In genomic region chr2:159270744-159271379, GRCh38 we compare ENCODE assay signal across 22 cellular contexts. TPM values are rescaled to one million over a fixed set of nuclear protein-coding genes. Genes with fewer than 3 reads are reported as not detected.
A peak's percentile ranks its signal among the peaks of the same experiment; 100 is the strongest.
DNase-seq lines count a peak whose midpoint lies in the region; ATAC-seq, FAIRE-seq and TF ChIP-seq lines count a peak whose summit lies in the region.
"Had no signal": no experiment of that assay in that cellular context is flagged by ENCODE, and none has a peak within 500 bp of the region (broad histone marks: within the 10 kb centered on the region; RNA-seq: fewer than 3 reads in every experiment).

No MANE protein-coding gene starts in this region.

- no peak overlapping the region for H3K4me3 Mint-ChIP-seq in Caco-2 (ENCODE audit: unreplicated experiment)
- no peak overlapping the region for H3K4me3 Mint-ChIP-seq in mesothelial cell of epicardium
- no peak overlapping the region for H3K4me3 Mint-ChIP-seq in CD8-positive, alpha-beta T cell
- H3K4me3 Mint-ChIP-seq in neural progenitor cell: no peak overlapping the region
- H3K4me3 Mint-ChIP-seq: B cell; CD4-positive, CD25-positive, alpha-beta regulatory T cell; CD8-positive, alpha-beta memory T cell; GM23338; H9; HFFc6 had no signal

- TF ChIP-seq CTCF in Caco-2 (IDR thresholded peaks at IDR 0.05; ENCODE audit: insufficient read depth in 1 of 2, low read depth in 1 of 2, low read length in 1 of 2, severe bottlenecking in 1 of 2, unreplicated experiment in 1 of 2) (no peak), mesothelial cell of epicardium (IDR thresholded peaks at IDR 0.05; ENCODE audit: unreplicated experiment) (no peak), neural progenitor cell (IDR thresholded peaks at IDR 0.05) (no peak)
- no peak for TF ChIP-seq CTCF in CD8-positive, alpha-beta T cell (IDR thresholded peaks at IDR 0.05)

- no peak overlapping the region for H3K9ac ChIP-seq in neural progenitor cell
- H3K9ac ChIP-seq: BLaER1 had no signal

- H4K20me1 ChIP-seq in neural progenitor cell (ENCODE audit: low read depth): no peaks in the 10 kb centered on the region
- H4K20me1 ChIP-seq: BLaER1 had no signal

- H3K4me1 Mint-ChIP-seq in Caco-2 (ENCODE audit: low read depth, unreplicated experiment) (peaks cover 45% of the 10 kb centered on the region), mesothelial cell of epicardium (peaks cover 29% of the 10 kb centered on the region), neural progenitor cell (peaks cover 9% of the 10 kb centered on the region)
- H3K4me1 Mint-ChIP-seq in CD8-positive, alpha-beta T cell (ENCODE audit: low read depth): peaks cover 9% of the 10 kb centered on the region

- intact Hi-C loops in Caco-2 (cut with micrococcal nuclease; ENCODE audit: unreplicated experiment): no loop called here
- intact Hi-C loops in CD8-positive, alpha-beta T cell (cut with DNase I, micrococcal nuclease): no loop called here

- H3K27ac Mint-ChIP-seq in Caco-2 (ENCODE audit: unreplicated experiment) (peak overlapping the region; percentile 95), mesothelial cell of epicardium (peak overlapping the region; percentile 60), neural progenitor cell (no peak overlapping the region)
- H3K27ac Mint-ChIP-seq in CD8-positive, alpha-beta T cell: no peak overlapping the region
- H3K27ac Mint-ChIP-seq: B cell; CD4-positive, CD25-positive, alpha-beta regulatory T cell; GM23338; H9; HFFc6 had no signal

- H3K9me3 ChIP-seq in Caco-2 (no peaks in the 10 kb centered on the region), neural progenitor cell (ENCODE audit: low read depth) (no peaks in the 10 kb centered on the region)
- H3K9me3 ChIP-seq in CD8-positive, alpha-beta T cell (ENCODE audit: low read length): no peaks in the 10 kb centered on the region

- FAIRE-seq in colon (lab: Jason Lieb, UNC): peak; percentile 5
- FAIRE-seq: A204.1, G401.6, GM12892, GM19239 had no signal

- H3K4me1 ChIP-seq in Caco-2 (peaks cover 15% of the 10 kb centered on the region), neural progenitor cell (peaks cover 10% of the 10 kb centered on the region)
- H3K4me1 ChIP-seq in CD8-positive, alpha-beta T cell (ENCODE audit: insufficient read depth, low read length): no peaks in the 10 kb centered on the region
- H3K4me1 ChIP-seq: BLaER1 had no signal

- H3K27me3 ChIP-seq in Caco-2 (replicated peaks; ENCODE audit: control insufficient read depth, insufficient read depth, low read length) (no peaks in the 10 kb centered on the region), neural progenitor cell (no peaks in the 10 kb centered on the region)
- H3K27me3 ChIP-seq in CD8-positive, alpha-beta T cell (ENCODE audit: insufficient read depth, low read length): no peaks in the 10 kb centered on the region
- H3K27me3 ChIP-seq: BLaER1 had no signal

- POLR2A ChIA-PET in Caco-2 (lab: Charles Lee): interaction anchor here (1.8 kb wide), 1 partner anchor 15 kb away, joined by 10 read pairs; no protein-coding TSS in a partner anchor
- POLR2A ChIA-PET in CD8-positive, alpha-beta T cell (lab: Charles Lee): interaction anchor here (1.4 kb wide), 1 partner anchor 15 kb away, joined by 8 read pairs; the partner anchor contains the start of gene WDSUB1

- no peak for ATAC-seq in CD8-positive, alpha-beta T cell
- ATAC-seq: GM23338 had no signal

- no peak for DNase-seq in Caco-2
- no peak for DNase-seq in mesothelial cell of epicardium (ENCODE audit: low spot score in 2 of 2, unreplicated experiment in 2 of 2)
- DNase-seq in CD8-positive, alpha-beta T cell: no peak
- DNase-seq in effector CD4-positive, alpha-beta T cell: no peak
- no peak for DNase-seq in neural progenitor cell (ENCODE audit: low spot score)
- DNase-seq: CD4-positive, CD25-positive, alpha-beta regulatory T cell; CD8-positive, alpha-beta memory T cell; COR-L47; DMS153; DND-41; H9; HFFc6 had no signal

- H2AFZ ChIP-seq in neural progenitor cell (replicated peaks): no peak overlapping the region
- H2AFZ ChIP-seq: GM23338 had no signal

- H3K4me2 ChIP-seq in neural progenitor cell: no peak overlapping the region
- H3K4me2 ChIP-seq: BLaER1, GM23338 had no signal

- no peaks in the 10 kb centered on the region for H3K9me3 Mint-ChIP-seq in Caco-2 (ENCODE audit: unreplicated experiment)
- H3K9me3 Mint-ChIP-seq in mesothelial cell of epicardium: peaks cover 9% of the 10 kb centered on the region
- no peaks in the 10 kb centered on the region for H3K9me3 Mint-ChIP-seq in CD8-positive, alpha-beta T cell
- no peaks in the 10 kb centered on the region for H3K9me3 Mint-ChIP-seq in neural progenitor cell
- H3K9me3 Mint-ChIP-seq: CD8-positive, alpha-beta memory T cell; GM23338; H9; HFFc6 had no signal

- peaks cover 49% of the 10 kb centered on the region for H3K36me3 Mint-ChIP-seq in Caco-2 (ENCODE audit: insufficient read depth, unreplicated experiment)
- H3K36me3 Mint-ChIP-seq in mesothelial cell of epicardium: peaks cover 33% of the 10 kb centered on the region
- peaks cover 55% of the 10 kb centered on the region for H3K36me3 Mint-ChIP-seq in CD8-positive, alpha-beta T cell
- peaks cover 4% of the 10 kb centered on the region for H3K36me3 Mint-ChIP-seq in neural progenitor cell

- no peak overlapping the region for H3K27ac ChIP-seq in CD8-positive, alpha-beta T cell (ENCODE audit: low read depth, low read length)
- no peak overlapping the region for H3K27ac ChIP-seq in neural progenitor cell
- H3K27ac ChIP-seq: 22Rv1, BLaER1, C4-2B had no signal

- no peaks in the 10 kb centered on the region; the same call in 1 of the 2 replicates for H3K36me3 ChIP-seq in Caco-2 (ENCODE audit: control insufficient read depth, insufficient read depth, low read length)
- H3K36me3 ChIP-seq in CD8-positive, alpha-beta T cell (ENCODE audit: insufficient read depth, low read length): no peaks in the 10 kb centered on the region
- H3K36me3 ChIP-seq in neural progenitor cell: no peaks in the 10 kb centered on the region

- BruUV-seq in Caco-2 (replicated peaks; lab: Mats Ljungman, UMichigan): no TSS peak

- CTCF ChIA-PET in Caco-2 (lab: Charles Lee): interaction anchor here (1.9 kb wide), 1 partner anchor 15 kb away, joined by 7 read pairs; no protein-coding TSS in a partner anchor
- CTCF ChIA-PET in CD8-positive, alpha-beta T cell (lab: Charles Lee): interaction anchor here (0.7 kb wide), 1 partner anchor 15 kb away, joined by 3 read pairs; no protein-coding TSS in a partner anchor

- no peak overlapping the region for H3K4me3 ChIP-seq in Caco-2 (ENCODE audit: low read depth, low read length)
- no peak overlapping the region for H3K4me3 ChIP-seq in CD8-positive, alpha-beta T cell (ENCODE audit: low read depth, low read length)
- H3K4me3 ChIP-seq in neural progenitor cell: no peak overlapping the region
- H3K4me3 ChIP-seq: BLaER1, GM23338 had no signal

- no peaks in the 10 kb centered on the region for H3K79me2 ChIP-seq in neural progenitor cell (ENCODE audit: low read depth)

- H3K27me3 Mint-ChIP-seq in Caco-2 (ENCODE audit: insufficient read depth, unreplicated experiment) (no peaks in the 10 kb centered on the region), mesothelial cell of epicardium (ENCODE audit: low read depth) (no peaks in the 10 kb centered on the region), neural progenitor cell (ENCODE audit: insufficient read depth, low read depth) (no peaks in the 10 kb centered on the region)
- H3K27me3 Mint-ChIP-seq in CD8-positive, alpha-beta T cell (ENCODE audit: low read depth): no peaks in the 10 kb centered on the region
- H3K27me3 Mint-ChIP-seq: B cell; CD4-positive, CD25-positive, alpha-beta regulatory T cell; CD8-positive, alpha-beta memory T cell had no signal

- peaks cover 6% of the 10 kb centered on the region for H3F3A ChIP-seq in neural progenitor cell (ENCODE audit: low read depth)

RNA-seq across cellular contexts. Expression of gene WDSUB1, which starts 15.6 kb away (rescaled TPM):
- total RNA-seq in Caco-2 (2022): 15.5 and 16.5 TPM in 2 replicates
- total RNA-seq in mesothelial cell of epicardium: 14.3 to 15.6 TPM (median 15.1 TPM) in 3 replicates
- total RNA-seq in CD8-positive, alpha-beta T cell: 1 to 10 TPM; 3.6 to 4.6 TPM
- total RNA-seq in neural progenitor cell (ENCODE audit: low replicate concordance): 5.2 and 7.1 TPM in 2 replicates

Comparison
In these comparisons a context has a peak if more than half of its experiments do, and no peak if none do; other contexts are left out.
1. H3K27ac Mint-ChIP-seq: peak in Caco-2 (single experiment) and mesothelial cell of epicardium (single experiment); none in CD8-positive, alpha-beta T cell (single experiment) and neural progenitor cell (single experiment).